In the genomic region with DNA sequence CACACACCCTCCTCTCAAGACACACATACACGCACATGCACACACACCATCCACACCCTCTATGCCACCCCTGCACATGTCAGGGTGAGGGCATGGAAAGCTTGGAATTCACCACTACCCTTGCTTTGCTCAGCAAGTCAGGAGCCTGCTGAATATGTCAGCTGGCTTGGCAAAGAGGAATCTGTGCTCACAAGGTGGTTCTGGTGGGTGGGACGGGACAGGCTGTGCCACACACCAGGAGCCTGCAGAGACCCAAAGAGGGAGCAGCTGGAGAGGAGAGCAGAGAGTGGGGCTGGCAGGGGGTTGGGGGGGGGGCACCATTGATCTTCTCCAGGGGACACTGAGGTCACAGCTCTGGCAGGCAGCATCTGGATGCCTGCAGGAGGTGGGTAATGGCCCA, we compare ENCODE assay signal across 24 cellular contexts. TPM values are rescaled to one million over a fixed set of nuclear protein-coding genes. Genes with fewer than 3 reads are reported as not detected.
A peak's percentile ranks its signal among the peaks of the same experiment; 100 is the strongest.
DNase-seq lines count a peak whose midpoint lies in the region; ATAC-seq and TF ChIP-seq lines count a peak whose summit lies in the region.
"Had no signal": no experiment of that assay in that cellular context is flagged by ENCODE, and none has a peak within 500 bp of the region (broad histone marks: within the 10 kb centered on the region; RNA-seq: fewer than 3 reads in every experiment).

No MANE protein-coding gene starts in this region.

- H3K9me3 ChIP-seq in uterus: no peaks in the 10 kb centered on the region
- H3K9me3 ChIP-seq: thyroid gland had no signal

- intact Hi-C loops in uterus (cut with DNase I; ENCODE audit: low total_unique reads): no loop called here

- ATAC-seq in esophagus mucosa (peak; percentile 44), HG03378 (IDR thresholded peaks at IDR 0.05; ENCODE audit: unreplicated experiment) (no peak)
- ATAC-seq: activated CD8-positive, alpha-beta memory T cell treated with anti-CD3 and anti-CD28 coated beads, Interleukin-2, amount 10 ng/mL, durations not matched to agents 7 days and 5 days; stimulated activated naive CD8-positive, alpha-beta T cell treated with anti-CD3 and anti-CD28 coated beads, Interleukin-15, Interleukin-2, amounts not matched to agents 100 U/mL and 50 U/mL, for 24 hours; WTC11 had no signal

- H3K27ac ChIP-seq in uterus: peak overlapping the region; percentile 80 to 83
- H3K27ac ChIP-seq: thyroid gland had no signal

- H3K27me3 ChIP-seq in uterus: no peaks in the 10 kb centered on the region
- H3K27me3 ChIP-seq: thyroid gland had no signal

- TF ChIP-seq CTCF in uterus (IDR thresholded peaks at IDR 0.05): no peak

- peaks cover 4 to 12% of the 10 kb centered on the region in 2 donors for H3K4me1 ChIP-seq in uterus
- H3K4me1 ChIP-seq: thyroid gland had no signal

- no peak overlapping the region for H3K4me3 ChIP-seq in uterus
- H3K4me3 ChIP-seq: thyroid gland had no signal

- DNase-seq in NCI-H2171 treated with DMSO at 0.1 percent for 48 hours (lab: John Stamatoyannopoulos, UW) (peak; percentile 60), NCI-H2171 (lab: John Stamatoyannopoulos, UW) (no peak), left kidney (ENCODE audit: low read depth, low spot score) (peak; percentile 58), uterus (peak in 1 of 2 donors; percentile 36), cerebellum (ENCODE audit: low spot score) (no peak)
- no peak for DNase-seq in activated naive CD4-positive, alpha-beta T cell treated with Interleukin-2 at 50 U/mL for 16 hours
- DNase-seq: 8988T; activated CD4-positive, alpha-beta T cell treated with anti-CD3 and anti-CD28 coated beads, Interleukin-2, amount 50 U/mL, for 1 hour; activated CD8-positive, alpha-beta memory T cell treated with anti-CD3 and anti-CD28 coated beads, Interleukin-2, amount 10 ng/mL, durations not matched to agents 7 days and 5 days; activated naive CD4-positive, alpha-beta T cell treated with anti-CD3 and anti-CD28 coated beads, Interleukin-2, amount 50 U/mL, for 16 hours; AML-193; GDM1; KG1; MM.1S; NCI-H1436 treated with DMSO at 0.1 percent for 48 hours; NCI-H774; occipital lobe; stimulated activated CD4-positive, alpha-beta T cell treated with anti-CD3 and anti-CD28 coated beads, Interleukin-12 subunit alpha, Interleukin-12 subunit beta, amount 100 ng/mL, for 4 hours; stimulated activated naive CD8-positive, alpha-beta T cell treated with anti-CD3 and anti-CD28 coated beads, Interleukin-15, Interleukin-2, amounts not matched to agents 100 U/mL and 50 U/mL, for 24 hours; SW 1271; thyroid gland had no signal

- no peaks in the 10 kb centered on the region for H3K36me3 ChIP-seq in uterus
- H3K36me3 ChIP-seq: thyroid gland had no signal

- no peak for TF ChIP-seq POLR2A in uterus (IDR thresholded peaks at IDR 0.05)

RNA-seq across cellular contexts. Expression of a gene that starts 48.7 kb away (rescaled TPM):
- total RNA-seq in esophagus mucosa (31.6 TPM), uterus (10 to 100 TPM; 16.0 to 89.4 (median 56.1) TPM), cerebellum (280 TPM)

RNA-seq across cellular contexts. Expression of a gene that starts 59.0 kb away (rescaled TPM):
- total RNA-seq in esophagus mucosa (13.7 TPM), uterus (1 to 10 TPM in 3 of 4 donors, under 1 TPM in 1; 0.77 to 5.9 (median 5.0) TPM), cerebellum (6.2 TPM)

Comparison
In these comparisons a context has a peak if more than half of its experiments do, and no peak if none do; other contexts are left out.
1. DNase-seq: peak in NCI-H2171 treated with DMSO at 0.1 percent for 48 hours (single experiment) and left kidney (single experiment); none in NCI-H2171 (single experiment), activated naive CD4-positive, alpha-beta T cell treated with Interleukin-2 at 50 U/mL for 16 hours (single experiment) and cerebellum (single experiment).